Comparison of ENCODE assay signal across 9 cellular contexts in genomic region chr15:99707481-99708270, GRCh38. TPM values are rescaled to one million over a fixed set of nuclear protein-coding genes. Genes with fewer than 3 reads are reported as not detected.
DNase-seq lines count a peak whose midpoint lies in the region; ATAC-seq and TF ChIP-seq lines count a peak whose summit lies in the region.
"Had no signal": no experiment of that assay in that cellular context is flagged by ENCODE, and none has a peak within 500 bp of the region (broad histone marks: within the 10 kb centered on the region; RNA-seq: fewer than 3 reads in every experiment).

No MANE protein-coding gene starts in this region.

- H4K20me1 ChIP-seq in HCT116 (ENCODE audit: insufficient read depth): no peaks in the 10 kb centered on the region; the same call in 1 of the 2 replicates
- H4K20me1 ChIP-seq in mammary epithelial cell (ENCODE audit: insufficient read depth, low read length): no peaks in the 10 kb centered on the region

- intact Hi-C loops in HCT116 (cut with micrococcal nuclease): no loop called here
- intact Hi-C loops in mammary epithelial cell (cut with micrococcal nuclease): loop anchor here (1.0 kb wide), 1 partner anchor 23 kb away; no protein-coding TSS in a partner anchor
- intact Hi-C loops in naive thymus-derived CD4-positive, alpha-beta T cell (cut with micrococcal nuclease): loop anchor here (1.0 to 10.0 kb wide), 3 partner anchors 13 to 603 kb away; partner anchors contain the start of genes LYSMD4 (in 1 of the 2) and SYNM (in 1 of the 2)

- H3K4me2 ChIP-seq in HCT116 (ENCODE audit: low read length) (peak overlapping the region; percentile 87), mammary epithelial cell (ENCODE audit: insufficient read depth, low read depth, low read length) (peak overlapping the region; percentile 63), mesendoderm (ENCODE audit: low read length) (no peak overlapping the region)

- TF ChIP-seq CTCF in AG10803 (conservative IDR thresholded peaks at IDR 0.05; ENCODE audit: low read length) (no peak), HCT116 (IDR thresholded peaks at IDR 0.05 in 2 of 3, conservative IDR thresholded peaks at IDR 0.05 in 1 of 3; ENCODE audit: borderline replicate concordance in 1 of 3, insufficient read depth in 1 of 3, low read depth in 2 of 3, low read length in 2 of 3) (no peak), mammary epithelial cell (conservative IDR thresholded peaks at IDR 0.05 in 1 of 2, IDR thresholded peaks at IDR 0.05 in 1 of 2; ENCODE audit: extremely low read depth in 1 of 2, insufficient read depth in 1 of 2, low read depth in 1 of 2, low read length in 2 of 2) (no peak)

- H3K4ac ChIP-seq in mesendoderm (ENCODE audit: low read depth, low read length): no peak overlapping the region

- no peak overlapping the region for H2AK5ac ChIP-seq in mesendoderm (ENCODE audit: low read length)

- no peaks in the 10 kb centered on the region for H3K9me3 Mint-ChIP-seq in naive thymus-derived CD4-positive, alpha-beta T cell

- no peak for ATAC-seq in HCT116
- ATAC-seq in naive thymus-derived CD4-positive, alpha-beta T cell: no peak

- peak; percentile 79 for DNase-seq in AG10803 (ENCODE audit: low read depth)
- DNase-seq in HCT116 (ENCODE audit: low read depth, low spot score): no peak
- peak; percentile 85 for DNase-seq in mammary epithelial cell
- peak in 5 of 9 donors; percentile 37 to 67 (median 48) for DNase-seq in naive thymus-derived CD4-positive, alpha-beta T cell
- DNase-seq in inferior parietal cortex (ENCODE audit: extremely low spot score): no peak
- no peak for DNase-seq in mesendoderm
- no peak for DNase-seq in G401 (ENCODE audit: low spot score)
- no peak for DNase-seq in cerebellar cortex (ENCODE audit: low spot score)
- DNase-seq: NCI-H1930 had no signal

- H3K9ac ChIP-seq in HCT116 (ENCODE audit: low read length) (0 out of 2 replicates have a peak overlapping the region, but pooled peaks have one; percentile 33), mammary epithelial cell (ENCODE audit: insufficient read depth, low read length) (peak overlapping the region; percentile 59), mesendoderm (ENCODE audit: low read length) (no peak overlapping the region)

- H3K79me2 ChIP-seq in HCT116 (ENCODE audit: insufficient read depth, low read length) (no peaks in the 10 kb centered on the region; the same call in 1 of the 2 replicates), mammary epithelial cell (ENCODE audit: insufficient read depth, low read length) (no peaks in the 10 kb centered on the region), mesendoderm (ENCODE audit: control insufficient read depth, insufficient read depth, low read length) (no peaks in the 10 kb centered on the region)

- H3K23ac ChIP-seq in mesendoderm (ENCODE audit: low read length): no peak overlapping the region

- peak overlapping the region; percentile 28 for H3K4me3 ChIP-seq in AG10803 (ENCODE audit: low read length)
- no peak overlapping the region for H3K4me3 ChIP-seq in HCT116 (replicated peaks in 1 of 2; ENCODE audit: low read depth in 1 of 2, low read length in 2 of 2)
- peak overlapping the region in 2 of 3 experiments; percentile 15 to 27 for H3K4me3 ChIP-seq in mammary epithelial cell (replicated peaks in 1 of 3; ENCODE audit: insufficient read depth in 1 of 3, low read depth in 2 of 3, low read length in 3 of 3)
- peak overlapping the region; percentile 43 for H3K4me3 ChIP-seq in naive thymus-derived CD4-positive, alpha-beta T cell (ENCODE audit: low read length)
- H3K4me3 ChIP-seq in mesendoderm (ENCODE audit: low read length): no peak overlapping the region

- TF ChIP-seq RAD21 in HCT116 (IDR thresholded peaks at IDR 0.05; ENCODE audit: low read depth): no peak

- CTCF ChIA-PET in HCT116 (lab: Charles Lee): interaction anchor here (0.7 to 2.1 kb wide), 4 partner anchors 9 to 435 kb away, joined by 3 to 10 read pairs (median 5); no protein-coding TSS in a partner anchor
- CTCF ChIA-PET in mammary epithelial cell (lab: Charles Lee; ENCODE audit: low non-redundant PET): interaction anchor here (0.5 to 0.8 kb wide), 4 partner anchors 24 to 48 kb away, joined by 3 to 8 read pairs (median 5); partner anchors contain the start of gene LYSMD4
- CTCF ChIA-PET in naive thymus-derived CD4-positive, alpha-beta T cell (lab: Charles Lee): interaction anchor here (0.6 to 2.1 kb wide), 10 partner anchors 11 to 435 kb away, joined by 3 to 10 read pairs (median 4); no protein-coding TSS in a partner anchor

- H3K9me3 ChIP-seq in HCT116 (ENCODE audit: control insufficient read depth in 1 of 2, insufficient read depth in 1 of 2, low read depth in 1 of 2, low read length in 2 of 2) (no peaks in the 10 kb centered on the region), mammary epithelial cell (replicated peaks; ENCODE audit: insufficient read depth, low read length) (no peaks in the 10 kb centered on the region)
- no peaks in the 10 kb centered on the region for H3K9me3 ChIP-seq in naive thymus-derived CD4-positive, alpha-beta T cell (ENCODE audit: control insufficient read depth in 2 of 3, low read length in 3 of 3)

- POLR2A ChIA-PET in HCT116 (lab: Charles Lee): interaction anchor here (1.0 to 1.4 kb wide), 2 partner anchors 26 to 299 kb away, joined by 6 read pairs; partner anchors contain the start of gene LYSMD4
- POLR2A ChIA-PET in naive thymus-derived CD4-positive, alpha-beta T cell (lab: Charles Lee): interaction anchor here (0.6 to 2.9 kb wide), 7 partner anchors 13 to 1588 kb away, joined by 3 to 8 read pairs (median 3); partner anchors contain the start of genes LYSMD4 and MEF2A

- H3K27ac ChIP-seq in HCT116 (ENCODE audit: low read depth, low read length) (no peak overlapping the region), mammary epithelial cell (ENCODE audit: insufficient read depth, low read depth, low read length) (peak overlapping the region; percentile 73), mesendoderm (ENCODE audit: low read depth, low read length) (no peak overlapping the region)
- peak overlapping the region; percentile 59 for H3K27ac ChIP-seq in naive thymus-derived CD4-positive, alpha-beta T cell (ENCODE audit: low read depth, low read length)

- RAD21 ChIA-PET in HCT116 (lab: Charles Lee; ENCODE audit: low non-redundant PET in 1 of 2, low total read pairs in 2 of 2, uncharacterized antibody in 2 of 2, unreplicated experiment in 2 of 2): no interaction called here

- in situ Hi-C loops in mammary epithelial cell (cut with MboI; ENCODE audit: low sequenced_read_pairs in 2 of 2): loop anchor here in 1 of 2 donors (10.0 to 25.0 kb wide), 2 partner anchors 295 to 423 kb away; no protein-coding TSS in a partner anchor
- in situ Hi-C loops in G401 (cut with HindIII; ENCODE audit: low sequenced_read_pairs): no loop called here

- H3K36me3 Mint-ChIP-seq in naive thymus-derived CD4-positive, alpha-beta T cell: peaks cover 10 to 32% (median 14%) of the 10 kb centered on the region in 5 donors

- H4K5ac ChIP-seq in mesendoderm (ENCODE audit: low read length): no peak overlapping the region

- no peak for TF ChIP-seq POLR2A in HCT116 (IDR thresholded peaks at IDR 0.05; ENCODE audit: borderline replicate concordance, extremely low read depth, insufficient read depth, insufficient read length)

- H3K27me3 ChIP-seq in HCT116 (ENCODE audit: insufficient read depth, low read length) (no peaks in the 10 kb centered on the region), mammary epithelial cell (ENCODE audit: insufficient read depth, low read length) (no peaks in the 10 kb centered on the region), mesendoderm (ENCODE audit: insufficient read depth, low read length, poor library complexity) (no peaks in the 10 kb centered on the region)
- no peaks in the 10 kb centered on the region for H3K27me3 ChIP-seq in naive thymus-derived CD4-positive, alpha-beta T cell (ENCODE audit: control insufficient read depth in 2 of 2, insufficient read depth in 2 of 2, low read length in 2 of 2)

- no peak overlapping the region for H2BK15ac ChIP-seq in mesendoderm (replicated peaks; ENCODE audit: low read depth)

- H3K27ac Mint-ChIP-seq in naive thymus-derived CD4-positive, alpha-beta T cell: peak overlapping the region; percentile 70 to 96 (median 89)

- BruUV-seq in HCT116 (replicated peaks; lab: Mats Ljungman, UMichigan) (no TSS peak), mammary epithelial cell (replicated peaks; lab: Mats Ljungman, UMichigan) (no TSS peak)

- peaks cover 17 to 33% of the 10 kb centered on the region in 2 experiments for H3K4me1 ChIP-seq in HCT116 (ENCODE audit: control insufficient read depth in 1 of 2, insufficient read depth in 2 of 2, low read length in 2 of 2)
- peaks cover 39% of the 10 kb centered on the region for H3K4me1 ChIP-seq in mammary epithelial cell (ENCODE audit: insufficient read depth, low read length)
- peaks cover 0 to 43% of the 10 kb centered on the region in 2 donors for H3K4me1 ChIP-seq in naive thymus-derived CD4-positive, alpha-beta T cell (ENCODE audit: control insufficient read depth in 2 of 2, insufficient read depth in 2 of 2, low read length in 2 of 2)
- H3K4me1 ChIP-seq in mesendoderm (ENCODE audit: control insufficient read depth, low read depth, low read length): peaks cover 7% of the 10 kb centered on the region

- H4K8ac ChIP-seq in mesendoderm (ENCODE audit: low read depth, low read length): no peak overlapping the region

- no peaks in the 10 kb centered on the region for H3K27me3 Mint-ChIP-seq in naive thymus-derived CD4-positive, alpha-beta T cell

- H2AFZ ChIP-seq in HCT116 (ENCODE audit: low read depth, low read length, poor library complexity, severe bottlenecking) (no peak overlapping the region), mammary epithelial cell (ENCODE audit: low read depth, low read length) (peak overlapping the region; percentile 25)

- H3K79me1 ChIP-seq in mesendoderm (ENCODE audit: low read length): no peaks in the 10 kb centered on the region

- H3K36me3 ChIP-seq in HCT116 (ENCODE audit: control insufficient read depth in 1 of 2, insufficient read depth in 2 of 2, low read length in 2 of 2) (peaks cover 0 to 4% of the 10 kb centered on the region in 2 experiments; a peak in 2 of 4 replicates), mammary epithelial cell (ENCODE audit: insufficient read depth, low read length) (peaks cover 3% of the 10 kb centered on the region), mesendoderm (ENCODE audit: control insufficient read depth, insufficient read depth, low read length) (no peaks in the 10 kb centered on the region)
- peaks cover 3 to 24% (median 5%) of the 10 kb centered on the region in 3 experiments for H3K36me3 ChIP-seq in naive thymus-derived CD4-positive, alpha-beta T cell (ENCODE audit: control insufficient read depth in 2 of 3, insufficient read depth in 3 of 3, low read length in 3 of 3)

- H2BK120ac ChIP-seq in mesendoderm (ENCODE audit: low read depth, low read length): no peak overlapping the region

- H2BK5ac ChIP-seq in mesendoderm (ENCODE audit: low read length): no peak overlapping the region

- dilution Hi-C loops in mammary epithelial cell (cut with HindIII; ENCODE audit: low sequenced_read_pairs): loop anchor here (25.0 kb wide), 1 partner anchor 445 kb away; the partner anchor contains the start of gene LRRC28

- no peak overlapping the region for H3K56ac ChIP-seq in mesendoderm (ENCODE audit: low read length)

- no peak overlapping the region for H3K18ac ChIP-seq in mesendoderm (ENCODE audit: low read length)

- H3K4me3 Mint-ChIP-seq in naive thymus-derived CD4-positive, alpha-beta T cell: peak overlapping the region; percentile 74 to 87 (median 82)

- H3K9me2 ChIP-seq in HCT116 (ENCODE audit: insufficient read depth): no peaks in the 10 kb centered on the region

- 4% methylated on average over 11 of the region's 11 CpGs for WGBS in mammary epithelial cell (ENCODE audit: low coverage, missing lambda C conversion rate)
- no CpG with 5 or more reads among the region's 11 CpGs for WGBS in mesendoderm (ENCODE audit: extremely low coverage, insufficient coverage, low lambda C conversion rate)

- H3K4me1 Mint-ChIP-seq in naive thymus-derived CD4-positive, alpha-beta T cell: peaks cover 30 to 61% (median 52%) of the 10 kb centered on the region in 7 donors

RNA-seq across cellular contexts. Expression of gene LYSMD4, which starts 25.6 kb away (rescaled TPM):
- 8.6 TPM for total RNA-seq in HCT116 (2021; ENCODE audit: unreplicated experiment)
- 3.1 and 5.0 TPM in 2 replicates for polyA plus RNA-seq in HCT116 (2012)
- 10 to 100 TPM; 10.9 to 20.5 TPM for total RNA-seq in mammary epithelial cell
- 9.6 TPM for polyA plus RNA-seq in mammary epithelial cell
- polyA minus RNA-seq in mammary epithelial cell: 3.5 TPM
- 10 to 100 TPM in 4 of 5 experiments, 1 to 10 TPM in 1; 7.9 to 22.4 (median 15.4) TPM for total RNA-seq in naive thymus-derived CD4-positive, alpha-beta T cell
- polyA plus RNA-seq in naive thymus-derived CD4-positive, alpha-beta T cell: 1 to 10 TPM; 8.3 to 8.8 TPM
- 8.6 TPM for polyA plus RNA-seq in mesendoderm (2013, experiment 1 of 2)
- polyA plus RNA-seq in mesendoderm (2013, experiment 2 of 2): 9.6 TPM
- total RNA-seq in G401 (2014; rRNA removed; shearing (Covaris generic)): 8.0 and 9.1 TPM in 2 replicates

Comparison
In these comparisons a context has a peak if more than half of its experiments do, and no peak if none do; other contexts are left out.
1. DNase-seq: peak in AG10803 (single experiment), mammary epithelial cell (single experiment) and naive thymus-derived CD4-positive, alpha-beta T cell (5 of 9); none in HCT116 (single experiment), inferior parietal cortex (single experiment), mesendoderm (single experiment), G401 (single experiment) and cerebellar cortex (single experiment).
2. H3K4me3 ChIP-seq: peak in AG10803 (single experiment), mammary epithelial cell (2 of 3) and naive thymus-derived CD4-positive, alpha-beta T cell (single experiment); none in HCT116 (0 of 2) and mesendoderm (single experiment).
3. H3K27ac ChIP-seq: peak in mammary epithelial cell (single experiment) and naive thymus-derived CD4-positive, alpha-beta T cell (single experiment); none in HCT116 (single experiment) and mesendoderm (single experiment).